ENCODE assay signal across 15 cellular contexts in the genomic region with DNA sequence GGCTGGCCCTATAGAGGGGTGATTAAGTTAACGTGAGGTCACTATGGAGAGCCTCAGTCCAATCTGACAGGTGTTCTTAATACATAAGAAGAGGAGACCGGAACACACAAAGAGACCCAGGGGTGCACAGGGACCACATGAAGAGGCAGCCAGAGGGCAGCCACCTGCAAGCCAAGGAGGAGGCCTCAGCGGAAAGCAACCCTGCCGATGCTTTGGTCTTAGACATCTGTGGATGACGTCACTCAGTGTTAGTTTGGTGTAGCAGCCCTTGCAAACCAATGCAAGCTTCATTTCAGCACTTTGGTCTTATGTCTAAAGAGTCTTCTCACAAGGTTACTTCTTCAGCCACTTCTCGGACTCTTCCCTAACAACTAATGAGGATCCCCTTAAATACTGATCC. TPM values are rescaled to one million over a fixed set of nuclear protein-coding genes. Genes with fewer than 3 reads are reported as not detected.
DNase-seq lines count a peak whose midpoint lies in the region; ATAC-seq and TF ChIP-seq lines count a peak whose summit lies in the region.
"Had no signal": no experiment of that assay in that cellular context is flagged by ENCODE, and none has a peak within 500 bp of the region (broad histone marks: within the 10 kb centered on the region; RNA-seq: fewer than 3 reads in every experiment).

No MANE protein-coding gene starts in this region.

- no peak overlapping the region for H3K27ac ChIP-seq in gastroesophageal sphincter
- H3K27ac ChIP-seq: heart right ventricle had no signal

- H3K27me3 Mint-ChIP-seq in activated naive CD8-positive, alpha-beta T cell treated with anti-CD3 and anti-CD28 coated beads, Interleukin-2, amount 10 ng/mL, durations not matched to agents 7 days and 5 days: no peaks in the 10 kb centered on the region
- H3K27me3 Mint-ChIP-seq in activated naive CD8-positive, alpha-beta T cell treated with anti-CD3 and anti-CD28 coated beads for 36 hours: peaks cover 21% of the 10 kb centered on the region
- H3K27me3 Mint-ChIP-seq in stimulated activated naive CD8-positive, alpha-beta T cell treated with anti-CD3 and anti-CD28 coated beads, Interleukin-15, Interleukin-2, amounts not matched to agents 100 ng/mL and 50 ng/mL, for 24 hours: peaks cover 7% of the 10 kb centered on the region

- H3K9me3 Mint-ChIP-seq in activated naive CD8-positive, alpha-beta T cell treated with anti-CD3 and anti-CD28 coated beads, Interleukin-2, amount 10 ng/mL, durations not matched to agents 7 days and 5 days: no peaks in the 10 kb centered on the region
- H3K9me3 Mint-ChIP-seq in activated naive CD8-positive, alpha-beta T cell treated with anti-CD3 and anti-CD28 coated beads for 36 hours: no peaks in the 10 kb centered on the region
- H3K9me3 Mint-ChIP-seq in stimulated activated naive CD8-positive, alpha-beta T cell treated with anti-CD3 and anti-CD28 coated beads, Interleukin-15, Interleukin-2, amounts not matched to agents 100 ng/mL and 50 ng/mL, for 24 hours: no peaks in the 10 kb centered on the region

- H3K4me1 Mint-ChIP-seq in activated naive CD8-positive, alpha-beta T cell treated with anti-CD3 and anti-CD28 coated beads, Interleukin-2, amount 10 ng/mL, durations not matched to agents 7 days and 5 days: peaks cover 1% of the 10 kb centered on the region
- peaks cover 14% of the 10 kb centered on the region for H3K4me1 Mint-ChIP-seq in activated naive CD8-positive, alpha-beta T cell treated with anti-CD3 and anti-CD28 coated beads for 36 hours
- peaks cover 47% of the 10 kb centered on the region for H3K4me1 Mint-ChIP-seq in stimulated activated naive CD8-positive, alpha-beta T cell treated with anti-CD3 and anti-CD28 coated beads, Interleukin-15, Interleukin-2, amounts not matched to agents 100 ng/mL and 50 ng/mL, for 24 hours (ENCODE audit: low read depth)

- ATAC-seq in activated naive CD8-positive, alpha-beta T cell treated with anti-CD3 and anti-CD28 coated beads, Interleukin-2, amount 10 ng/mL, durations not matched to agents 7 days and 5 days (ENCODE audit: low read depth): peak; percentile 42
- ATAC-seq in HG02571 (IDR thresholded peaks at IDR 0.05; ENCODE audit: unreplicated experiment) (peak; percentile 32), HG03575 (IDR thresholded peaks at IDR 0.05; ENCODE audit: extremely low read depth, insufficient number of reproducible peaks, low FRiP score, unreplicated experiment) (peak; percentile 21), gastroesophageal sphincter (no peak), HG03175 (IDR thresholded peaks at IDR 0.05; ENCODE audit: unreplicated experiment) (no peak)
- ATAC-seq: HCT116, heart right ventricle had no signal

- TF ChIP-seq POLR2A in gastroesophageal sphincter (IDR thresholded peaks at IDR 0.05): no peak

- no peaks in the 10 kb centered on the region for H3K4me1 ChIP-seq in gastroesophageal sphincter
- H3K4me1 ChIP-seq: heart right ventricle had no signal

- no peak for TF ChIP-seq CTCF in gastroesophageal sphincter (IDR thresholded peaks at IDR 0.05)

- no peak overlapping the region for H3K4me3 ChIP-seq in gastroesophageal sphincter
- H3K4me3 ChIP-seq: heart right ventricle had no signal

- no peaks in the 10 kb centered on the region for H3K9me3 ChIP-seq in gastroesophageal sphincter
- H3K9me3 ChIP-seq: heart right ventricle had no signal

- no peaks in the 10 kb centered on the region for H3K27me3 ChIP-seq in gastroesophageal sphincter

- TF ChIP-seq EP300 in gastroesophageal sphincter (IDR thresholded peaks at IDR 0.05): no peak

- WGBS in gastroesophageal sphincter (ENCODE audit: low coverage in 1 of 2), 2 donors: 70 to 79% methylated on average over 5 to 6 of the region's 6 CpGs

- H3K4me3 Mint-ChIP-seq in activated naive CD8-positive, alpha-beta T cell treated with anti-CD3 and anti-CD28 coated beads, Interleukin-2, amount 10 ng/mL, durations not matched to agents 7 days and 5 days: no peak overlapping the region
- H3K4me3 Mint-ChIP-seq in activated naive CD8-positive, alpha-beta T cell treated with anti-CD3 and anti-CD28 coated beads for 36 hours: no peak overlapping the region
- H3K4me3 Mint-ChIP-seq in stimulated activated naive CD8-positive, alpha-beta T cell treated with anti-CD3 and anti-CD28 coated beads, Interleukin-15, Interleukin-2, amounts not matched to agents 100 ng/mL and 50 ng/mL, for 24 hours: peak overlapping the region; percentile 27

- POLR2A ChIA-PET in activated naive CD8-positive, alpha-beta T cell treated with anti-CD3 and anti-CD28 coated beads, Interleukin-2, amount 10 ng/mL, durations not matched to agents 7 days and 5 days (lab: Charles Lee): no interaction called here

- H3K27ac Mint-ChIP-seq in activated naive CD8-positive, alpha-beta T cell treated with anti-CD3 and anti-CD28 coated beads, Interleukin-2, amount 10 ng/mL, durations not matched to agents 7 days and 5 days: no peak overlapping the region
- H3K27ac Mint-ChIP-seq in activated naive CD8-positive, alpha-beta T cell treated with anti-CD3 and anti-CD28 coated beads for 36 hours: no peak overlapping the region
- peak overlapping the region; percentile 78 for H3K27ac Mint-ChIP-seq in stimulated activated naive CD8-positive, alpha-beta T cell treated with anti-CD3 and anti-CD28 coated beads, Interleukin-15, Interleukin-2, amounts not matched to agents 100 ng/mL and 50 ng/mL, for 24 hours

- no peak for DNase-seq in activated naive CD8-positive, alpha-beta T cell treated with anti-CD3 and anti-CD28 coated beads, Interleukin-2, amount 10 ng/mL, durations not matched to agents 7 days and 5 days
- no peak for DNase-seq in activated naive CD8-positive, alpha-beta T cell treated with anti-CD3 and anti-CD28 coated beads for 36 hours
- DNase-seq in cerebellar cortex (ENCODE audit: low spot score): no peak
- DNase-seq: amniotic stem cell; effector memory CD4-positive, alpha-beta T cell; EL; heart right ventricle; midbrain; T-helper 1 cell had no signal

- H3K36me3 ChIP-seq in gastroesophageal sphincter: no peaks in the 10 kb centered on the region
- H3K36me3 ChIP-seq: heart right ventricle had no signal

- H3K36me3 Mint-ChIP-seq in activated naive CD8-positive, alpha-beta T cell treated with anti-CD3 and anti-CD28 coated beads, Interleukin-2, amount 10 ng/mL, durations not matched to agents 7 days and 5 days: no peaks in the 10 kb centered on the region
- H3K36me3 Mint-ChIP-seq in activated naive CD8-positive, alpha-beta T cell treated with anti-CD3 and anti-CD28 coated beads for 36 hours: peaks cover 2% of the 10 kb centered on the region
- no peaks in the 10 kb centered on the region for H3K36me3 Mint-ChIP-seq in stimulated activated naive CD8-positive, alpha-beta T cell treated with anti-CD3 and anti-CD28 coated beads, Interleukin-15, Interleukin-2, amounts not matched to agents 100 ng/mL and 50 ng/mL, for 24 hours (ENCODE audit: low read depth)

RNA-seq across cellular contexts. Expression of a gene that starts 47.6 kb away (rescaled TPM):
- 10 to 100 TPM; 63.1 to 67.9 TPM for total RNA-seq in activated naive CD8-positive, alpha-beta T cell treated with anti-CD3 and anti-CD28 coated beads, Interleukin-2, amount 10 ng/mL, durations not matched to agents 7 days and 5 days
- 10 to 100 TPM; 79.5 to 82.0 TPM for total RNA-seq in activated naive CD8-positive, alpha-beta T cell treated with anti-CD3 and anti-CD28 coated beads for 36 hours
- total RNA-seq in gastroesophageal sphincter: 100 to 1,000 TPM; 119 to 144 (median 134) TPM

Comparison
In these comparisons a context has a peak if more than half of its experiments do, and no peak if none do; other contexts are left out.
1. ATAC-seq: peak in activated naive CD8-positive, alpha-beta T cell treated with anti-CD3 and anti-CD28 coated beads, Interleukin-2, amount 10 ng/mL, durations not matched to agents 7 days and 5 days (single experiment), HG02571 (single experiment) and HG03575 (single experiment); none in gastroesophageal sphincter (single experiment) and HG03175 (single experiment).